Comparison of ENCODE assay signal across 12 cellular contexts in the genomic region with DNA sequence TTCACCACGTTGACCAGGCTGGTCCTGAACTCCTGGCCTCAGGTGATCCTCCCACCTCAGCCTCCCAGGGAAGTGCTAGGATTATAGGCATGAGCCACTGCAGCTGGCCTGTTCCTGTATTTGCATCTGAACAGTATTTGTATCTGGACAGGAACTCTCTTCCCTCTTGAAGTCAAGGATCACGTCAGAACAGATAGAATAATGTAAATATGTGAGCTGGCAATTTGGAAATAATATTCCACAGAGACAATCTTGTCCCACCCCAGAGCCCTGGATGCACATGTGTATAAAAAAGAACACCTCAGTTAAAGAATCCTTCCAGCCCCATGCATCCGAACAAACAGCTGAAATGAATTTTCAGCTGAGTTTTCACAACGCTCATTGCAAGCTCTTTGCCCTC.
DNase-seq lines count a peak whose midpoint lies in the region; TF ChIP-seq lines count a peak whose summit lies in the region.
"Had no signal": no experiment of that assay in that cellular context is flagged by ENCODE, and none has a peak within 500 bp of the region (broad histone marks: within the 10 kb centered on the region; RNA-seq: fewer than 3 reads in every experiment).

No MANE protein-coding gene starts in this region.

- no peaks in the 10 kb centered on the region for H3K36me3 Mint-ChIP-seq in neural crest cell (ENCODE audit: low read depth)

- DNase-seq in Karpas-422 (peak; percentile 58), esophagus muscularis mucosa (ENCODE audit: extremely low spot score) (no peak), neural crest cell (ENCODE audit: low read depth, low spot score) (no peak), T1000 (lab: John Stamatoyannopoulos, UW) (no peak), DMS79 treated with DMSO at 0.1 percent for 48 hours (lab: John Stamatoyannopoulos, UW) (no peak), HAP-1 (ENCODE audit: low spot score in 2 of 2) (no peak), NCI-H748 (lab: John Stamatoyannopoulos, UW; ENCODE audit: unreplicated experiment) (no peak)
- DNase-seq: activated T-cell treated with anti-CD3 and anti-CD28 coated beads, Interleukin-2, amount 50 U/mL, for 24 hours had no signal

- H4K20me1 ChIP-seq in Karpas-422 (ENCODE audit: insufficient read depth, low read depth, low read length), result no peaks in the 10 kb centered on the region
- H4K20me1 ChIP-seq: BLaER1 treated with 17β-estradiol and CSF1 and Interleukin-3, amounts not matched to agents 10 nM and 100 nM had no signal

- H3K4me1 ChIP-seq in ACC112 (ENCODE audit: control insufficient read depth, insufficient read depth, low read length, unreplicated experiment), result peaks cover 17% of the 10 kb centered on the region
- H3K4me1 ChIP-seq in Karpas-422 (ENCODE audit: low read length), result peaks cover 84% of the 10 kb centered on the region
- H3K4me1 ChIP-seq in esophagus muscularis mucosa, result peaks cover 10 to 44% (median 39%) of the 10 kb centered on the region in 4 donors
- H3K4me1 ChIP-seq in HAP-1, result peaks cover 6% of the 10 kb centered on the region

- H3K36me3 ChIP-seq in ACC112 (ENCODE audit: insufficient read depth, low read length) (no peaks in the 10 kb centered on the region), Karpas-422 (ENCODE audit: insufficient read depth, low read length) (no peaks in the 10 kb centered on the region), esophagus muscularis mucosa (no peaks in the 10 kb centered on the region), HAP-1 (replicated peaks) (no peaks in the 10 kb centered on the region)
- H3K36me3 ChIP-seq: BLaER1 treated with 17β-estradiol and CSF1 and Interleukin-3, amounts not matched to agents 10 nM and 100 nM; tibial nerve had no signal

- TF ChIP-seq POLR2A in esophagus muscularis mucosa (IDR thresholded peaks at IDR 0.05; ENCODE audit: low read depth), result no peak

- peak overlapping the region; percentile 95 for H3K27ac Mint-ChIP-seq in neural crest cell (ENCODE audit: unreplicated experiment)
- H3K27ac Mint-ChIP-seq: activated T-cell treated with anti-CD3 and anti-CD28 coated beads, Interleukin-2, amount 50 U/mL, for 24 hours had no signal

- H3K27me3 ChIP-seq in ACC112 (ENCODE audit: insufficient read depth, low read length), result no peaks in the 10 kb centered on the region
- no peaks in the 10 kb centered on the region for H3K27me3 ChIP-seq in Karpas-422 (ENCODE audit: low read length)
- no peaks in the 10 kb centered on the region for H3K27me3 ChIP-seq in esophagus muscularis mucosa
- no peaks in the 10 kb centered on the region for H3K27me3 ChIP-seq in HAP-1 (ENCODE audit: low read depth)
- H3K27me3 ChIP-seq: BLaER1 treated with 17β-estradiol and CSF1 and Interleukin-3, amounts not matched to agents 10 nM and 100 nM; tibial nerve had no signal

- no peak overlapping the region for H3K4me3 Mint-ChIP-seq in neural crest cell
- H3K4me3 Mint-ChIP-seq: activated T-cell treated with anti-CD3 and anti-CD28 coated beads, Interleukin-2, amount 50 U/mL, for 24 hours had no signal

- H3K27me3 Mint-ChIP-seq in neural crest cell (ENCODE audit: low read depth), result peaks cover 2% of the 10 kb centered on the region
- H3K27me3 Mint-ChIP-seq: activated T-cell treated with anti-CD3 and anti-CD28 coated beads, Interleukin-2, amount 50 U/mL, for 24 hours had no signal

- peak overlapping the region; percentile 68 for H3K4me2 ChIP-seq in Karpas-422 (ENCODE audit: low read depth, low read length, poor library complexity, severe bottlenecking)

- H3K9me3 ChIP-seq in Karpas-422 (ENCODE audit: low read length) (no peaks in the 10 kb centered on the region), esophagus muscularis mucosa (no peaks in the 10 kb centered on the region), HAP-1 (no peaks in the 10 kb centered on the region)
- H3K9me3 ChIP-seq: BLaER1 treated with 17β-estradiol and CSF1 and Interleukin-3, amounts not matched to agents 10 nM and 100 nM had no signal

- H3K4me3 ChIP-seq in ACC112 (ENCODE audit: low read depth, low read length) (peak overlapping the region; percentile 3; the same call in 1 of the 2 replicates), Karpas-422 (ENCODE audit: low read length) (peak overlapping the region; percentile 50), esophagus muscularis mucosa (peak overlapping the region; percentile 4 to 40 (median 30)), HAP-1 (no peak overlapping the region)
- H3K4me3 ChIP-seq: BLaER1 treated with 17β-estradiol and CSF1 and Interleukin-3, amounts not matched to agents 10 nM and 100 nM; tibial nerve had no signal

- intact Hi-C loops in esophagus muscularis mucosa (cut with DNase I), result loop anchor here (2.0 to 10.0 kb wide), 4 partner anchors 41 to 219 kb away; partner anchors contain the start of genes FGD6 and VEZT

- no peak for TF ChIP-seq EP300 in esophagus muscularis mucosa (IDR thresholded peaks at IDR 0.05)

- H3K4me1 Mint-ChIP-seq in neural crest cell, result peaks cover 15% of the 10 kb centered on the region

- H3K9me2 ChIP-seq in Karpas-422 (replicated peaks; ENCODE audit: insufficient read depth, low read length), result no peaks in the 10 kb centered on the region

- in situ Hi-C loops in HAP-1 (cut with MboI; ENCODE audit: low sequenced_read_pairs), result no loop called here

- TF ChIP-seq CTCF in esophagus muscularis mucosa (IDR thresholded peaks at IDR 0.05) (no peak), neural crest cell (conservative IDR thresholded peaks at IDR 0.05) (no peak)

- H2AFZ ChIP-seq in ACC112 (ENCODE audit: low read length, unreplicated experiment), result peak overlapping the region; percentile 54
- H2AFZ ChIP-seq in Karpas-422 (ENCODE audit: low read length), result peak overlapping the region; percentile 33

- H3K79me2 ChIP-seq in ACC112 (ENCODE audit: control insufficient read depth, insufficient read depth, low read length, unreplicated experiment) (no peaks in the 10 kb centered on the region), Karpas-422 (ENCODE audit: low read length) (no peaks in the 10 kb centered on the region)

- H3K27ac ChIP-seq in ACC112 (ENCODE audit: low read depth, low read length), result no peak overlapping the region
- H3K27ac ChIP-seq in Karpas-422 (ENCODE audit: low read length), result peak overlapping the region; percentile 100
- H3K27ac ChIP-seq in esophagus muscularis mucosa (replicated peaks in 1 of 4), result peak overlapping the region; percentile 81 to 86 (median 83)
- H3K27ac ChIP-seq: BLaER1 treated with 17β-estradiol and CSF1 and Interleukin-3, amounts not matched to agents 10 nM and 100 nM; HL-60 had no signal

- H3K9ac ChIP-seq in Karpas-422 (ENCODE audit: low read length), result peak overlapping the region; percentile 71
- H3K9ac ChIP-seq: BLaER1 treated with 17β-estradiol and CSF1 and Interleukin-3, amounts not matched to agents 10 nM and 100 nM had no signal

- no peaks in the 10 kb centered on the region for H3K9me3 Mint-ChIP-seq in neural crest cell
- H3K9me3 Mint-ChIP-seq: activated T-cell treated with anti-CD3 and anti-CD28 coated beads, Interleukin-2, amount 50 U/mL, for 24 hours had no signal

- WGBS in esophagus muscularis mucosa, result 34% methylated on average over 4 of the region's 4 CpGs
